12 cellular contexts compared by ENCODE assay signal in the genomic region with DNA sequence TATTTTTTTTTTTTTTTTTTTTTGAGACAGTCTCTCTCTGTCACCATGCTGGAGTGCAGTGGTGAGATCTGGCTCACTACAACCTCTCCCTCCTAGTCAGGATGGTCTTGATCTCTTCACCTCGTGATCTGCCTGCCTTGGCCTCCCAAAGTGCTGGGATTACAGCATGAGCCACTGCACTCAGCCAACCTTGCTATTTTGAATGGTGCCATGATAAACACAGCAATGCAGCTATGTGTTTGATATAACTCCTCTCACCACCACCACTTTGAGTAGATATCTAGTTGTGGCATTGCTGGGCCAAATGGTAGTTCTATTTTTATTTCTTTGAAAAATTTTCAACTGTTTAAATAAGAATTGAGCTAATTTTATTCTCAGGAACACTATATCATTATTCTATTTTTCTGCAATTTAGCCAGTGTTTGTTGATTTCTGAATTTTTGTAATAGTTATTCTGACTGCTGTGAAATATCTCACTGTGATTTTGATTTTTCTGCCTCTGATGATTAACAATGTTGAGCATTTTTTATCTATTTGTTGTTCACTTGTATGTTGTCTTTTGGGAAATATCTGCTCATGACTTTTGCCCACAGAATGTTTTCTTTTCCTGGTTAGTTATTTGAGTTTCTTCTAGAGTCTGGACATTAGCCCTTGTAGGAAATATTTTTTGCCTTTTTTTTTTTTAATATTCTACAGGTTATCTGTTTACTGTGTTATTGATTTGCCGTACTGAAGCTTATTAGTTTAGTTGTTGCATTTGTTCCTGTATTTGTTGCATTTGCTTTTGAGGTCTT.
"Had no signal": no experiment of that assay in that cellular context is flagged by ENCODE, and none has a peak within 500 bp of the region (broad histone marks: within the 10 kb centered on the region; RNA-seq: fewer than 3 reads in every experiment).

No MANE protein-coding gene starts in this region.

- H3K4me1 Mint-ChIP-seq: nephron progenitor cell had no signal

- ATAC-seq: left colon, sciatic nerve, SK-N-SH treated with all-trans-retinoic acid at 6 μM for 48 hours had no signal

- H3K9me3 ChIP-seq: upper lobe of left lung had no signal

- H3K27ac ChIP-seq: upper lobe of left lung had no signal

- H3K36me3 Mint-ChIP-seq: memory B cell had no signal

- H3K9me3 Mint-ChIP-seq: memory B cell, nephron progenitor cell had no signal

- H3K4me3 ChIP-seq: upper lobe of left lung had no signal

- H3K27ac Mint-ChIP-seq: memory B cell, nephron progenitor cell had no signal

- H3K27me3 Mint-ChIP-seq: memory B cell had no signal

- DNase-seq: activated CD4-positive, alpha-beta T cell treated with anti-CD3 and anti-CD28 coated beads for 48 hours; foreskin melanocyte; head of caudate nucleus; left colon; nephron progenitor cell; SHP77; stimulated activated CD4-positive, alpha-beta T cell treated with anti-CD3 and anti-CD28 coated beads, Interleukin-2, amount 100 ng/mL, for 24 hours; stimulated activated naive CD4-positive, alpha-beta T cell treated with Interleukin-2 at 50 U/mL for 16 hours; upper lobe of left lung had no signal

- H3K4me3 Mint-ChIP-seq: nephron progenitor cell had no signal

- H3K4me1 ChIP-seq: upper lobe of left lung had no signal

- H3K27me3 ChIP-seq: upper lobe of left lung had no signal
